10 cellular contexts compared by ENCODE assay signal in the genomic region with DNA sequence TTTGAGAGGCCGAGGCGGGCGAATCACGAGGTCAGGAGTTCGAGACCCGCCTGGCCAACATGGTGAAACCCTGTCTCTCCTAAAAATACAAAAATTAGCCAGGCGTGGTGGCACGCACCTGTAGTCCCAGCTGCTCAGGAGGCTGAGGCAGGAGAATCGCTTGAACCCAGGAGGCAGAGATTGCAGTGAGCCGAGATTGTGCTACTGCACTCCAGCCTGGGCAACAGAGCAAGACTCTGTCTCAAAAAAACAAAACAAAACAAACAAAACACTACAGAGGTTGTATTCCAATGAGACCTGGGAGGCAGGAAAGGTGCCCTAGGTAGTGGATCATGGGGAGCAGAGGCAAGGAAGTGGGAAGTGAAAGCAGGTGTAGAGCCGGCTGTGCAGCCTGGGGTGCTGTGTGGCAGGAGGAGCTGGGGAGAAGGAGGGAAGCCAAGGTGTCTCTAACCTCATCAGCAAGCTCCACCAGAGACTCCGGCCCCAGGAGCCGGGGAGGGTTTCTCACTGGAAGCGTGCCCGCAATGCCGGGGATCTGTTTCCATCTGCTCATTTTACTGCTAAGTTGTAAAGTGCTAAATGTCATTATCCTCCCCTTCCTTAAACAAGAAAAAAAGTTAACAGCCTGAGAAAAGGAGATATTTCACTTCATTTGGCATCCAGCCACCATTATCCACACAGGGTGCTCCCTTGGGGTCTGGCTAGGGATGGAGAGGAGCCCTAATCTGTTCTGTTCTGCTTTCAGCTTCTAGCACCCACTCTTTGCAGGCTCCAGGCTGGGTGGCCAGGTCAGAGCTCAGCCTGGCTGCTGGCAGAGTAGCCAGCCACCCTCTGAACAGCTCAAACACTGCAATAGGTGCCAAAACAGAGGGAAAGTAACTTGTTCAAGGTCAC. TPM values are rescaled to one million over a fixed set of nuclear protein-coding genes. Genes with fewer than 3 reads are reported as not detected.
DNase-seq lines count a peak whose midpoint lies in the region; ATAC-seq, FAIRE-seq and TF ChIP-seq lines count a peak whose summit lies in the region.
"Not testable (repeated sequence)": the region's sequence is repeated elsewhere in the genome, so short reads cannot be mapped to it uniquely, and the experiment has no call there.
"Had no signal": no experiment of that assay in that cellular context is flagged by ENCODE, and none has a peak within 500 bp of the region (broad histone marks: within the 10 kb centered on the region; RNA-seq: fewer than 3 reads in every experiment).

No MANE protein-coding gene starts in this region.

- not testable (repeated sequence) for H3K27me3 ChIP-seq in colonic mucosa; mucosa of rectum (ENCODE audit: control insufficient read depth in 2 of 2, insufficient read depth in 2 of 2, low read length in 2 of 2); pancreas

- 80 to 83% methylated on average over 16 of the region's 16 CpGs for WGBS in pancreas, 2 donors

- not testable (repeated sequence) for TF ChIP-seq POLR2A in GM12891 (IDR thresholded peaks at IDR 0.05; ENCODE audit: low read depth, low read length)

- not testable (repeated sequence) for H3K4me3 ChIP-seq in colonic mucosa; mucosa of rectum (ENCODE audit: low read length in 2 of 2); pancreas

- ATAC-seq in pancreas = peak; percentile 43 to 76 (median 66)

- intact Hi-C loops in colonic mucosa (cut with DNase I); pancreas (cut with DNase I): not testable (repeated sequence)

- not testable (repeated sequence) for H3K4me1 ChIP-seq in colonic mucosa, pancreas
- peaks cover 13 to 14% of the 10 kb centered on the region in 2 donors for H3K4me1 ChIP-seq in mucosa of rectum (ENCODE audit: control insufficient read depth in 2 of 2, insufficient read depth in 2 of 2, low read length in 2 of 2)

- not testable (repeated sequence) for FAIRE-seq in GM12891 (lab: Jason Lieb, UNC); pancreas (lab: Jason Lieb, UNC)

- H3K9ac ChIP-seq in colonic mucosa (ENCODE audit: low read depth in 2 of 2, low read length in 2 of 2) = peak overlapping the region in 1 of 2 donors; percentile 12
- not testable (repeated sequence) for H3K9ac ChIP-seq in mucosa of rectum (ENCODE audit: low read depth in 1 of 2, low read length in 2 of 2)

- H3K36me3 ChIP-seq in colonic mucosa; mucosa of rectum (ENCODE audit: control insufficient read depth in 2 of 2, insufficient read depth in 2 of 2, low read length in 2 of 2); pancreas: not testable (repeated sequence)

- H3K9me3 ChIP-seq in colonic mucosa; mucosa of rectum (ENCODE audit: control insufficient read depth in 2 of 2, low read length in 2 of 2); pancreas: not testable (repeated sequence)

- TF ChIP-seq CTCF in colonic mucosa (IDR thresholded peaks at IDR 0.05); pancreas (IDR thresholded peaks at IDR 0.05): not testable (repeated sequence)

- H3K27ac ChIP-seq in colonic mucosa (peak overlapping the region; percentile 57), mucosa of rectum (ENCODE audit: low read depth in 2 of 2, low read length in 2 of 2) (peak overlapping the region; percentile 35 to 46)
- not testable (repeated sequence) for H3K27ac ChIP-seq in pancreas

- not testable (repeated sequence) for DNase-seq in GM12891 (ENCODE audit: insufficient read length, low spot score); pancreas
- DNase-seq in NCI-H2171 treated with DMSO at 0.1 percent for 48 hours (lab: John Stamatoyannopoulos, UW) (peak; percentile 86), NCI-H82 treated with DMSO at 0.1 percent for 48 hours (lab: John Stamatoyannopoulos, UW; ENCODE audit: unreplicated experiment) (peak; percentile 51), colonic mucosa (peak; percentile 82), islet precursor cell (peak; percentile 41)

TF ChIP-seq in GM12891, 5 proteins besides CTCF, POLR2A, EP300 and RAD21:
- TF ChIP-seq SPI1 (IDR thresholded peaks at IDR 0.05; ENCODE audit: low read depth, low read length) = peak; percentile 24; the same call in 1 of the 2 replicates

RNA-seq across cellular contexts. Expression of gene PARS2, which starts 11.8 kb away (rescaled TPM):
- 2.1 TPM for polyA plus RNA-seq in GM12891 (2012; ENCODE audit: low read depth, missing spikeins)
- total RNA-seq in colonic mucosa (10 to 100 TPM; 11.1 to 11.2 TPM), pancreas (1 to 10 TPM; 1.0 to 3.6 (median 2.3) TPM)
- 1 to 10 TPM in 1 of 2 donors, under 1 TPM in 1; 0.61 to 1.7 TPM for polyA plus RNA-seq in pancreas

RNA-seq across cellular contexts. Expression of gene TTC22, which starts 25.0 kb away (rescaled TPM):
- polyA plus RNA-seq in GM12891 (2012; ENCODE audit: low read depth, missing spikeins) = 0.27 TPM
- total RNA-seq in colonic mucosa (10 to 100 TPM; 52.4 to 80.6 TPM), pancreas (10 to 100 TPM in 1 of 6 donors, 1 to 10 TPM in 5; 6.7 to 10.6 (median 7.7) TPM)
- 1 to 10 TPM; 6.1 to 6.2 TPM for polyA plus RNA-seq in pancreas
- total RNA-seq: LHCN-M2, SK-MEL-5 had no signal
- polyA plus RNA-seq: A549 had no signal

Comparison
In these comparisons a context has a peak if more than half of its experiments do, and no peak if none do; other contexts are left out.
1. RNA of gene TTC22, which starts 25.0 kb away (total RNA-seq): 52.4 to 80.6 TPM in colonic mucosa; 6.7 to 10.6 TPM in pancreas; every median in the first group is over 4 times any median in the second.